ENCODE assay signal across 28 cellular contexts in the genomic region with DNA sequence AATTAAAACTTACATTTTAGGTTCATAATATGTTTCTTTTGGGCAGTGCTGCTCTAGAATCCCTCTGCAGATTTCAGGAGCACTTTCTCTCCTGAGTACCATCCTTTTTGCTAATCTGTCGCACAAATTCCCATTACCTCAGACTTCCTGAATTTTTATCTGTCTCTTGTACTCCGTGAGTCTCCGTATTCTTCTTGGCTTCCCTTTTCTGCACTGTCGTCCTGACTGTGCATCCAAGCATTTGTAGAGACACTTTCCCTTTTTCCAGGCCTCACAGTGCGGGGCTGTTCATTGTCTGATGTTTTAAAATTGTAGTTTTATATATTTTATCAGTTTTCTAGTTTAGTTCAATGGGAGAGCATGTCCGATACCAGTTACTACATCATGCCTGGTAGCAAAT.
"Had no signal": no experiment of that assay in that cellular context is flagged by ENCODE, and none has a peak within 500 bp of the region (broad histone marks: within the 10 kb centered on the region; RNA-seq: fewer than 3 reads in every experiment).

No MANE protein-coding gene starts in this region.

- ATAC-seq: esophagus mucosa; stimulated activated memory B cell treated with anti-CD40 and anti-IgM and Interleukin-4, amounts not matched to agents 10 μg/mL and 1 μg/mL and 100 μg/mL, for 72 hours; stimulated activated naive CD8-positive, alpha-beta T cell treated with anti-CD3 and anti-CD28 coated beads, Interleukin-15, amount 100 ng/mL, for 72 hours had no signal

- H3K9me3 ChIP-seq: adrenal gland, sigmoid colon, vagina had no signal

- H3K4me3 ChIP-seq: adrenal gland, heart left ventricle, sigmoid colon, vagina had no signal

- H3K4me1 Mint-ChIP-seq: brain, nephron had no signal

- DNase-seq: activated CD4-positive, alpha-beta T cell treated with anti-CD3 and anti-CD28 coated beads for 48 hours; activated CD4-positive, alpha-beta T cell treated with anti-CD3 and anti-CD28 coated beads, Interleukin-2, amount 50 U/mL, for 48 hours; activated CD8-positive, alpha-beta memory T cell treated with anti-CD3 and anti-CD28 coated beads for 24 hours; activated effector memory CD4-positive, alpha-beta T cell treated with Interleukin-2 at 50 U/mL for 16 hours; activated naive CD4-positive, alpha-beta T cell treated with anti-CD3 and anti-CD28 coated beads for 36 hours; activated naive CD8-positive, alpha-beta T cell treated with anti-CD3 and anti-CD28 coated beads for 36 hours; adrenal gland; aorta; caudate nucleus; heart left ventricle; mammary epithelial cell; sigmoid colon; small intestine; stimulated activated CD4-positive, alpha-beta T cell treated with anti-CD3 and anti-CD28 coated beads, Interleukin-1b, Interleukin-23, amount 100 ng/mL, for 48 hours; stimulated activated CD4-positive, alpha-beta T cell treated with anti-CD3 and anti-CD28 coated beads, Interleukin-4, amount 100 ng/mL, for 4 hours; stimulated activated CD8-positive, alpha-beta memory T cell treated with anti-CD3 and anti-CD28 coated beads, Interleukin-4, amount 100 ng/mL, for 48 hours; stimulated activated naive CD8-positive, alpha-beta T cell treated with anti-CD3 and anti-CD28 coated beads, Interleukin-15, amount 100 ng/mL, for 72 hours; substantia nigra; SW 1271; T1000 had no signal

- H3K27ac ChIP-seq: adrenal gland, sigmoid colon, vagina had no signal

- H3K27me3 ChIP-seq: adrenal gland, heart left ventricle, sigmoid colon, vagina had no signal

- H3K27me3 Mint-ChIP-seq: activated naive CD8-positive, alpha-beta T cell treated with anti-CD3 and anti-CD28 coated beads for 36 hours; stimulated activated memory B cell treated with anti-CD40 and anti-IgM and Interleukin-4, amounts not matched to agents 10 μg/mL and 1 μg/mL and 100 μg/mL, for 72 hours; stimulated activated naive CD8-positive, alpha-beta T cell treated with anti-CD3 and anti-CD28 coated beads, Interleukin-15, amount 100 ng/mL, for 72 hours; type B pancreatic cell had no signal

- FAIRE-seq: endothelial cell of umbilical vein, small intestine had no signal

- H3K27ac Mint-ChIP-seq: activated naive CD4-positive, alpha-beta T cell treated with anti-CD3 and anti-CD28 coated beads for 36 hours; activated naive CD8-positive, alpha-beta T cell treated with anti-CD3 and anti-CD28 coated beads for 36 hours; brain; T-helper 1 cell treated with Interleukin-12 subunit alpha and Interleukin-12 subunit beta and Interleukin-4 antibody, amounts not matched to agents 30 μg/mL and 1 μg/mL, for 36 hours had no signal

- H3K36me3 ChIP-seq: adrenal gland, heart left ventricle, sigmoid colon, vagina had no signal

- H3K4me3 Mint-ChIP-seq: activated naive CD4-positive, alpha-beta T cell treated with anti-CD3 and anti-CD28 coated beads for 36 hours; activated naive CD8-positive, alpha-beta T cell treated with anti-CD3 and anti-CD28 coated beads for 36 hours; brain; nephron; stimulated activated memory B cell treated with anti-CD40 and anti-IgM and Interleukin-4, amounts not matched to agents 10 μg/mL and 1 μg/mL and 100 μg/mL, for 72 hours; stimulated activated naive CD8-positive, alpha-beta T cell treated with anti-CD3 and anti-CD28 coated beads, Interleukin-15, amount 100 ng/mL, for 72 hours; T-helper 1 cell treated with Interleukin-12 subunit alpha and Interleukin-12 subunit beta and Interleukin-4 antibody, amounts not matched to agents 30 μg/mL and 1 μg/mL, for 36 hours had no signal
